ENCODE assay signal across 8 cellular contexts in the genomic region with DNA sequence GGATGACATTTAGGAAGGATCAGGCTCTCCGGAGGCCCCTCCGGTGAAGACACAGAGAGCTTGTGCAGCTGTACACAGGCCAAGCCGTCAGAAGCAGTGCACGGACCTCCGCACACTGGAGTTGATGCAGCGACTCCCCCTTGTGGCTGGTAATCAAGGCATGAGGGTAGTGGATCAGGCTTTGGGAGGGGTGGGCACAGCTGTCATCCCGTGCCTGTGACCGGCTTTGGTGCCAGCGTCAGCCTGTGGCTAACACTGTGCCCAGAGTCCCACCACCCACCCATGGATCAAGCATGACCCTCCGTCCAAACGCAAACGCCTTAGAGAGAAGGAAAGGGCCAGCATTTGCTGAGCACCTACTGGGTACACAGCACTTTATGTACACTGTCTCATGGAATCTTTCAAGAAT. TPM values are rescaled to one million over a fixed set of nuclear protein-coding genes. Genes with fewer than 3 reads are reported as not detected.
DNase-seq lines count a peak whose midpoint lies in the region; ATAC-seq, FAIRE-seq and TF ChIP-seq lines count a peak whose summit lies in the region.

No MANE protein-coding gene starts in this region.

- ATAC-seq in SK-N-SH treated with all-trans-retinoic acid at 6 μM for 48 hours (peak; percentile 95), HG03139 (IDR thresholded peaks at IDR 0.05; ENCODE audit: unreplicated experiment) (no peak), HG03469 (IDR thresholded peaks at IDR 0.05; ENCODE audit: unreplicated experiment) (no peak)

- FAIRE-seq in kidney (lab: Jason Lieb, UNC) = no peak

- intact Hi-C loops in kidney (cut with DNase I) = no loop called here

- peak overlapping the region in 1 of 2 donors; percentile 34 for H3K4me3 ChIP-seq in kidney (ENCODE audit: low read length in 2 of 2)

- in situ Hi-C loops in T47D (cut with HindIII; ENCODE audit: low pct_unique_long_range_greater_than_20kb, low sequenced_read_pairs) = no loop called here

- TF ChIP-seq CTCF in kidney (IDR thresholded peaks at IDR 0.05; ENCODE audit: borderline replicate concordance, extremely low read depth, insufficient read depth) = peak; percentile 74

- TF ChIP-seq RAD21 in Ishikawa (IDR thresholded peaks at IDR 0.05; ENCODE audit: low read depth) = peak; percentile 96

- no peaks in the 10 kb centered on the region for H3K9me3 ChIP-seq in kidney (ENCODE audit: control insufficient read depth in 1 of 2, low read length in 2 of 2)

- H3K36me3 ChIP-seq in kidney (ENCODE audit: control insufficient read depth in 1 of 2, insufficient read depth in 2 of 2, low read length in 2 of 2) = no peaks in the 10 kb centered on the region

- DNase-seq in GM03348 (ENCODE audit: low spot score) (peak; percentile 78), T47D (ENCODE audit: low read depth in 1 of 2, low spot score in 1 of 2) (peak; percentile 73 to 80), kidney (peak; percentile 88)
- DNase-seq in stimulated activated CD4-positive, alpha-beta T cell treated with anti-CD3 and anti-CD28 coated beads, Interleukin-2, amount 100 ng/mL, for 24 hours = peak; percentile 46 to 53

- TF ChIP-seq EP300 in Ishikawa (IDR thresholded peaks at IDR 0.05; ENCODE audit: borderline replicate concordance) = no peak

- H3K9ac ChIP-seq in kidney (ENCODE audit: low read length in 2 of 2) = no peak overlapping the region

- no peak overlapping the region for H3K27ac ChIP-seq in kidney (ENCODE audit: low read depth in 2 of 2, low read length in 2 of 2)

- H3K4me1 ChIP-seq in kidney (ENCODE audit: control insufficient read depth in 1 of 2, insufficient read depth in 1 of 2, low read depth in 1 of 2, low read length in 2 of 2) = peaks cover 0 to 7% of the 10 kb centered on the region in 2 donors

TF ChIP-seq in Ishikawa, 13 proteins besides CTCF, POLR2A, EP300 and RAD21:
- TF ChIP-seq, protein P1, sequence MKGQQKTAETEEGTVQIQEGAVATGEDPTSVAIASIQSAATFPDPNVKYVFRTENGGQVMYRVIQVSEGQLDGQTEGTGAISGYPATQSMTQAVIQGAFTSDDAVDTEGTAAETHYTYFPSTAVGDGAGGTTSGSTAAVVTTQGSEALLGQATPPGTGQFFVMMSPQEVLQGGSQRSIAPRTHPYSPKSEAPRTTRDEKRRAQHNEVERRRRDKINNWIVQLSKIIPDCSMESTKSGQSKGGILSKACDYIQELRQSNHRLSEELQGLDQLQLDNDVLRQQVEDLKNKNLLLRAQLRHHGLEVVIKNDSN (IDR thresholded peaks at IDR 0.05) = no peak
- peak; percentile 32; the same call in 1 of the 2 replicates for TF ChIP-seq ZBTB7A (IDR thresholded peaks at IDR 0.05; ENCODE audit: low read depth)
TF ChIP-seq in Ishikawa: peak in this region for 1.

TF ChIP-seq in SK-N-SH treated with all-trans-retinoic acid at 6 μM for 48 hours, 23 proteins besides CTCF, POLR2A, EP300 and RAD21:
- TF ChIP-seq BACH2 (CRISPR knock-in tag; IDR thresholded peaks at IDR 0.05; ENCODE audit: borderline replicate concordance) (no peak), ARNTL (CRISPR knock-in tag; IDR thresholded peaks at IDR 0.05; ENCODE audit: borderline replicate concordance, low read depth) (no peak), OSR1 (CRISPR knock-in tag; IDR thresholded peaks at IDR 0.05) (no peak), ZC3H10 (CRISPR knock-in tag; IDR thresholded peaks at IDR 0.05) (no peak), ZFP30 (CRISPR knock-in tag; IDR thresholded peaks at IDR 0.05) (no peak), PPARA (CRISPR knock-in tag; IDR thresholded peaks at IDR 0.05; ENCODE audit: borderline replicate concordance) (no peak)
- TF ChIP-seq, protein P2, sequence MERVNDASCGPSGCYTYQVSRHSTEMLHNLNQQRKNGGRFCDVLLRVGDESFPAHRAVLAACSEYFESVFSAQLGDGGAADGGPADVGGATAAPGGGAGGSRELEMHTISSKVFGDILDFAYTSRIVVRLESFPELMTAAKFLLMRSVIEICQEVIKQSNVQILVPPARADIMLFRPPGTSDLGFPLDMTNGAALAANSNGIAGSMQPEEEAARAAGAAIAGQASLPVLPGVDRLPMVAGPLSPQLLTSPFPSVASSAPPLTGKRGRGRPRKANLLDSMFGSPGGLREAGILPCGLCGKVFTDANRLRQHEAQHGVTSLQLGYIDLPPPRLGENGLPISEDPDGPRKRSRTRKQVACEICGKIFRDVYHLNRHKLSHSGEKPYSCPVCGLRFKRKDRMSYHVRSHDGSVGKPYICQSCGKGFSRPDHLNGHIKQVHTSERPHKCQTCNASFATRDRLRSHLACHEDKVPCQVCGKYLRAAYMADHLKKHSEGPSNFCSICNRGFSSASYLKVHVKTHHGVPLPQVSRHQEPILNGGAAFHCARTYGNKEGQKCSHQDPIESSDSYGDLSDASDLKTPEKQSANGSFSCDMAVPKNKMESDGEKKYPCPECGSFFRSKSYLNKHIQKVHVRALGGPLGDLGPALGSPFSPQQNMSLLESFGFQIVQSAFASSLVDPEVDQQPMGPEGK (CRISPR knock-in tag; IDR thresholded peaks at IDR 0.05; ENCODE audit: borderline replicate concordance) = no peak
- TF ChIP-seq, protein P3, sequence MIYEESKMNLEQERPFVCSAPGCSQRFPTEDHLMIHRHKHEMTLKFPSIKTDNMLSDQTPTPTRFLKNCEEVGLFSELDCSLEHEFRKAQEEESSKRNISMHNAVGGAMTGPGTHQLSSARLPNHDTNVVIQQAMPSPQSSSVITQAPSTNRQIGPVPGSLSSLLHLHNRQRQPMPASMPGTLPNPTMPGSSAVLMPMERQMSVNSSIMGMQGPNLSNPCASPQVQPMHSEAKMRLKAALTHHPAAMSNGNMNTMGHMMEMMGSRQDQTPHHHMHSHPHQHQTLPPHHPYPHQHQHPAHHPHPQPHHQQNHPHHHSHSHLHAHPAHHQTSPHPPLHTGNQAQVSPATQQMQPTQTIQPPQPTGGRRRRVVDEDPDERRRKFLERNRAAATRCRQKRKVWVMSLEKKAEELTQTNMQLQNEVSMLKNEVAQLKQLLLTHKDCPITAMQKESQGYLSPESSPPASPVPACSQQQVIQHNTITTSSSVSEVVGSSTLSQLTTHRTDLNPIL (CRISPR knock-in tag; IDR thresholded peaks at IDR 0.05; ENCODE audit: low read depth) = no peak
- TF ChIP-seq, protein P4, sequence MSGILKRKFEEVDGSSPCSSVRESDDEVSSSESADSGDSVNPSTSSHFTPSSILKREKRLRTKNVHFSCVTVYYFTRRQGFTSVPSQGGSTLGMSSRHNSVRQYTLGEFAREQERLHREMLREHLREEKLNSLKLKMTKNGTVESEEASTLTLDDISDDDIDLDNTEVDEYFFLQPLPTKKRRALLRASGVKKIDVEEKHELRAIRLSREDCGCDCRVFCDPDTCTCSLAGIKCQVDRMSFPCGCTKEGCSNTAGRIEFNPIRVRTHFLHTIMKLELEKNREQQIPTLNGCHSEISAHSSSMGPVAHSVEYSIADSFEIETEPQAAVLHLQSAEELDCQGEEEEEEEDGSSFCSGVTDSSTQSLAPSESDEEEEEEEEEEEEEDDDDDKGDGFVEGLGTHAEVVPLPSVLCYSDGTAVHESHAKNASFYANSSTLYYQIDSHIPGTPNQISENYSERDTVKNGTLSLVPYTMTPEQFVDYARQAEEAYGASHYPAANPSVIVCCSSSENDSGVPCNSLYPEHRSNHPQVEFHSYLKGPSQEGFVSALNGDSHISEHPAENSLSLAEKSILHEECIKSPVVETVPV (CRISPR knock-in tag; IDR thresholded peaks at IDR 0.05) = no peak

RNA-seq across cellular contexts. Expression of a gene that starts 8.2 kb away (rescaled TPM):
- total RNA-seq in kidney = 3.0 TPM
- 3.2 TPM for polyA plus RNA-seq in kidney (ENCODE audit: insufficient read depth, low read depth, low replicate concordance)
